Comparison of ENCODE assay signal across 23 cellular contexts in the genomic region with DNA sequence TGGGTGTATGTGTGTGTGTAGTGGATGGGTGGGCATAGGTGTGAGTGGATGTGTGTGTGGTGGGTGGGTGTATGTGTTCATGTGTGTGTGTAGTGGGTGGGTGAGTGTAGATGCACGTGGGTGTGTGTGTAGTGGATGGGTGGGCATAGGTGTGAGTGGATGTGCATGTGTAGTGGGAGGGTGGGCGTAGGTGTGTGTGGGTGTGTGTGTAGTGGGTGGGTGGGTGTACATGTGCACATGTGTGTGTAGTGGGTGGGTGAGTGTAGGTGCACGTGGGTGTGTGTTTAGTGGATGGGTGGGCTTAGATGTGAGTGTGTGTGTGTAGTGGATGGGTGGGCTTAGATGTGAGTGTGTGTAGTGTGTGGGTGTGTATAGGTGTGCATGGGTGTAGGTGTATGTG.
"Had no signal": no experiment of that assay in that cellular context is flagged by ENCODE, and none has a peak within 500 bp of the region (broad histone marks: within the 10 kb centered on the region; RNA-seq: fewer than 3 reads in every experiment).

No MANE protein-coding gene starts in this region.

- H3K27me3 ChIP-seq: right atrium auricular region had no signal

- H3K9me3 Mint-ChIP-seq: activated naive CD4-positive, alpha-beta T cell treated with anti-CD3 and anti-CD28 coated beads, Interleukin-2, amount 50 U/mL, for 72 hours; activated T-cell treated with anti-CD3 and anti-CD28 coated beads, Interleukin-2, amount 50 U/mL, for 72 hours; effector memory CD8-positive, alpha-beta T cell; stimulated activated naive CD8-positive, alpha-beta T cell treated with anti-CD3 and anti-CD28 coated beads, Interleukin-15, Interleukin-2, amounts not matched to agents 100 ng/mL and 50 ng/mL, for 24 hours had no signal

- H3K27ac ChIP-seq: coronary artery, dorsolateral prefrontal cortex, heart right ventricle, right atrium auricular region, VCaP had no signal

- H3K4me3 Mint-ChIP-seq: activated T-cell treated with anti-CD3 and anti-CD28 coated beads, Interleukin-2, amount 50 U/mL, for 72 hours; effector memory CD8-positive, alpha-beta T cell; mesothelial cell of epicardium; naive B cell; stimulated activated naive CD8-positive, alpha-beta T cell treated with anti-CD3 and anti-CD28 coated beads, Interleukin-15, Interleukin-2, amounts not matched to agents 100 ng/mL and 50 ng/mL, for 24 hours; type B pancreatic cell had no signal

- DNase-seq: activated CD4-positive, alpha-beta T cell treated with anti-CD3 and anti-CD28 coated beads for 4 hours; activated CD4-positive, alpha-beta T cell treated with anti-CD3 and anti-CD28 coated beads, Interleukin-2, amount 50 U/mL, for 4 hours; activated naive CD4-positive, alpha-beta T cell; activated T-cell treated with anti-CD3 and anti-CD28 coated beads for 4 hours; activated T-cell treated with anti-CD3 and anti-CD28 coated beads, Interleukin-2, amount 50 U/mL, for 72 hours; aorta; body of pancreas; dorsolateral prefrontal cortex; effector memory CD8-positive, alpha-beta T cell; erythroblast; foreskin fibroblast; heart right ventricle; naive B cell; stimulated activated CD4-positive, alpha-beta T cell treated with anti-CD3 and anti-CD28 coated beads, Interleukin-15, amount 100 ng/mL, for 24 hours; stimulated activated CD4-positive, alpha-beta T cell treated with anti-CD3 and anti-CD28 coated beads, Interleukin-2, amount 100 ng/mL, for 24 hours; substantia nigra had no signal

- ATAC-seq: activated naive CD4-positive, alpha-beta T cell treated with anti-CD3 and anti-CD28 coated beads, Interleukin-2, amount 50 U/mL, for 72 hours; activated T-cell treated with anti-CD3 and anti-CD28 coated beads, Interleukin-2, amount 50 U/mL, for 72 hours; body of pancreas; effector memory CD8-positive, alpha-beta T cell had no signal

- H3K4me1 ChIP-seq: right atrium auricular region had no signal

- H3K36me3 ChIP-seq: heart right ventricle, right atrium auricular region had no signal

- H3K27ac Mint-ChIP-seq: activated naive CD4-positive, alpha-beta T cell treated with anti-CD3 and anti-CD28 coated beads, Interleukin-2, amount 50 U/mL, for 72 hours; activated T-cell treated with anti-CD3 and anti-CD28 coated beads, Interleukin-2, amount 50 U/mL, for 72 hours; effector memory CD8-positive, alpha-beta T cell; mesothelial cell of epicardium; stimulated activated naive CD8-positive, alpha-beta T cell treated with anti-CD3 and anti-CD28 coated beads, Interleukin-15, Interleukin-2, amounts not matched to agents 100 ng/mL and 50 ng/mL, for 24 hours; type B pancreatic cell had no signal

- H3K9me3 ChIP-seq: body of pancreas, heart right ventricle, right atrium auricular region had no signal

- H3K36me3 Mint-ChIP-seq: activated naive CD4-positive, alpha-beta T cell treated with anti-CD3 and anti-CD28 coated beads, Interleukin-2, amount 50 U/mL, for 72 hours; mesothelial cell of epicardium; naive B cell; type B pancreatic cell had no signal

- H3K4me3 ChIP-seq: body of pancreas, coronary artery, dorsolateral prefrontal cortex, heart right ventricle, right atrium auricular region had no signal
